ENCODE assay signal across 8 cellular contexts in genomic region chr12:106302401-106303201, GRCh38. TPM values are rescaled to one million over a fixed set of nuclear protein-coding genes. Genes with fewer than 3 reads are reported as not detected.
A peak's percentile ranks its signal among the peaks of the same experiment; 100 is the strongest.
DNase-seq lines count a peak whose midpoint lies in the region; ATAC-seq, FAIRE-seq and TF ChIP-seq lines count a peak whose summit lies in the region.

Gene TCP11L2, plus strand, starts transcription at chr12:106302733. Its CDS starts 8,343 bp downstream, at chr12:106311076.

- no peaks in the 10 kb centered on the region for H4K20me1 ChIP-seq in mammary epithelial cell (ENCODE audit: insufficient read depth, low read length)

- peak within 1 kb of the TSS; percentile 95 for H3K9ac ChIP-seq in mammary epithelial cell (ENCODE audit: insufficient read depth, low read length)

- dilution Hi-C loops in mammary epithelial cell (cut with HindIII; ENCODE audit: low sequenced_read_pairs) = loop anchor here (5.0 kb wide), 1 partner anchor 45 kb away; no protein-coding TSS in a partner anchor

- H3K36me3 ChIP-seq in mammary epithelial cell (ENCODE audit: insufficient read depth, low read length) (no peaks in the 10 kb centered on the region), small intestine (ENCODE audit: control insufficient read depth in 2 of 2, insufficient read depth in 2 of 2, low read length in 2 of 2) (no peaks in the 10 kb centered on the region)

- H3K79me2 ChIP-seq in mammary epithelial cell (ENCODE audit: insufficient read depth, low read length) = no peaks in the 10 kb centered on the region

- intact Hi-C loops in mammary epithelial cell (cut with micrococcal nuclease) = loop anchor here (1.0 kb wide), 1 partner anchor 43 kb away; no protein-coding TSS in a partner anchor

- in situ Hi-C loops in mammary epithelial cell (cut with MboI; ENCODE audit: low sequenced_read_pairs in 2 of 2) = no loop called here

- peak within 1 kb of the TSS; percentile 99 for H2AFZ ChIP-seq in mammary epithelial cell (ENCODE audit: low read depth, low read length)

- H3K9me3 Mint-ChIP-seq in WTC11 = no peaks in the 10 kb centered on the region

- no peaks in the 10 kb centered on the region for H3K9me3 ChIP-seq in mammary epithelial cell (replicated peaks; ENCODE audit: insufficient read depth, low read length)
- no peaks in the 10 kb centered on the region for H3K9me3 ChIP-seq in small intestine (ENCODE audit: control insufficient read depth, low read depth)

- TF ChIP-seq CTCF in WTC11 (IDR thresholded peaks at IDR 0.05) = no peak
- TF ChIP-seq CTCF in mammary epithelial cell (conservative IDR thresholded peaks at IDR 0.05 in 1 of 2, IDR thresholded peaks at IDR 0.05 in 1 of 2; ENCODE audit: extremely low read depth in 1 of 2, insufficient read depth in 1 of 2, low read depth in 1 of 2, low read length in 2 of 2) = no peak

- peak within 1 kb of the TSS; percentile 99 for H3K27ac Mint-ChIP-seq in WTC11

- WGBS in mammary epithelial cell (ENCODE audit: low coverage, missing lambda C conversion rate) = 0% methylated on average over 7 of the region's 76 CpGs
- 0 to 1% (median 1%) methylated on average over 62 to 73 of the region's 76 CpGs for WGBS in small intestine, 3 donors

- H3K27ac ChIP-seq in mammary epithelial cell (ENCODE audit: insufficient read depth, low read depth, low read length) (peak within 1 kb of the TSS; percentile 98), small intestine (ENCODE audit: low read depth in 1 of 2, low read length in 1 of 2) (peak within 1 kb of the TSS; percentile 95 to 99)

- H3K4me1 ChIP-seq in mammary epithelial cell (ENCODE audit: insufficient read depth, low read length) (peaks cover 16% of the 10 kb centered on the region), small intestine (ENCODE audit: control insufficient read depth in 2 of 2, insufficient read depth in 1 of 2, low read depth in 1 of 2, low read length in 1 of 2) (peaks cover 3 to 4% of the 10 kb centered on the region in 2 donors)

- POLR2A ChIA-PET in WTC11 (lab: Charles Lee) = no interaction called here

- CTCF ChIA-PET in WTC11 (lab: Charles Lee) (interaction anchor here (1.2 to 3.2 kb wide), 3 partner anchors 20 to 56 kb away, joined by 4 to 11 read pairs (median 6); partner anchors contain the start of gene POLR3B), mammary epithelial cell (lab: Charles Lee; ENCODE audit: low non-redundant PET) (interaction anchor here (0.6 kb wide), 1 partner anchor 54 kb away, joined by 3 read pairs; no protein-coding TSS in a partner anchor)

- H3K27me3 ChIP-seq in mammary epithelial cell (ENCODE audit: insufficient read depth, low read length) (no peaks in the 10 kb centered on the region), small intestine (ENCODE audit: control insufficient read depth in 2 of 2, insufficient read depth in 2 of 2, low read length in 2 of 2) (no peaks in the 10 kb centered on the region)

- H3K4me3 Mint-ChIP-seq in WTC11 = peak within 1 kb of the TSS; percentile 86

- no peaks in the 10 kb centered on the region for H3K36me3 Mint-ChIP-seq in WTC11

- H3K27me3 Mint-ChIP-seq in WTC11 (ENCODE audit: low read depth) = no peaks in the 10 kb centered on the region

- H3K4me2 ChIP-seq in mammary epithelial cell (ENCODE audit: insufficient read depth, low read depth, low read length) = peak within 1 kb of the TSS; percentile 100

- DNase-seq in NCI-H2081 (lab: John Stamatoyannopoulos, UW) (peak; percentile 61 to 72), NCI-H2081 treated with DMSO at 0.1 percent for 48 hours (lab: John Stamatoyannopoulos, UW) (no peak), NCI-H2171 (lab: John Stamatoyannopoulos, UW) (peak; percentile 85), WTC11 (ENCODE audit: low spot score) (peak; percentile 82), mammary epithelial cell (peak; percentile 77), iPS-NIHi7 (ENCODE audit: extremely low spot score) (peak; percentile 91), small intestine (peak; percentile 81)

- FAIRE-seq in small intestine (lab: Jason Lieb, UNC) = no peak

- H3K4me3 ChIP-seq in mammary epithelial cell (replicated peaks in 1 of 3; ENCODE audit: insufficient read depth in 1 of 3, low read depth in 2 of 3, low read length in 3 of 3) (peak within 1 kb of the TSS; percentile 90 to 98 (median 96)), small intestine (ENCODE audit: low read depth in 1 of 2, low read length in 2 of 2) (peak within 1 kb of the TSS; percentile 75 to 85)

- peaks cover 35% of the 10 kb centered on the region for H3K4me1 Mint-ChIP-seq in WTC11

- BruUV-seq in mammary epithelial cell (replicated peaks; lab: Mats Ljungman, UMichigan) = TSS peak; percentile 34

- ATAC-seq in HG03060 (IDR thresholded peaks at IDR 0.05; ENCODE audit: low read depth, unreplicated experiment) (peak; percentile 50), WTC11 (peak; percentile 53)

TF ChIP-seq in WTC11, 78 proteins besides CTCF, POLR2A, EP300 and RAD21:
- TF ChIP-seq FOXK1 (CRISPR knock-in tag; IDR thresholded peaks at IDR 0.05) (peak; percentile 83), ARID4B (CRISPR knock-in tag; IDR thresholded peaks at IDR 0.05; ENCODE audit: borderline replicate concordance) (peak; percentile 50; the same call in 1 of the 2 replicates), ZNF232 (CRISPR knock-in tag; IDR thresholded peaks at IDR 0.05) (no peak; the same call in 1 of the 2 replicates)
- TF ChIP-seq, protein P1, sequence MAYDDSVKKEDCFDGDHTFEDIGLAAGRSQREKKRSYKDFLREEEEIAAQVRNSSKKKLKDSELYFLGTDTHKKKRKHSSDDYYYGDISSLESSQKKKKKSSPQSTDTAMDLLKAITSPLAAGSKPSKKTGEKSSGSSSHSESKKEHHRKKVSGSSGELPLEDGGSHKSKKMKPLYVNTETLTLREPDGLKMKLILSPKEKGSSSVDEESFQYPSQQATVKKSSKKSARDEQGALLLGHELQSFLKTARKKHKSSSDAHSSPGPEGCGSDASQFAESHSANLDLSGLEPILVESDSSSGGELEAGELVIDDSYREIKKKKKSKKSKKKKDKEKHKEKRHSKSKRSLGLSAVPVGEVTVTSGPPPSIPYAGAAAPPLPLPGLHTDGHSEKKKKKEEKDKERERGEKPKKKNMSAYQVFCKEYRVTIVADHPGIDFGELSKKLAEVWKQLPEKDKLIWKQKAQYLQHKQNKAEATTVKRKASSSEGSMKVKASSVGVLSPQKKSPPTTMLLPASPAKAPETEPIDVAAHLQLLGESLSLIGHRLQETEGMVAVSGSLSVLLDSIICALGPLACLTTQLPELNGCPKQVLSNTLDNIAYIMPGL (CRISPR knock-in tag; IDR thresholded peaks at IDR 0.05) = no peak
- TF ChIP-seq, protein P2, sequence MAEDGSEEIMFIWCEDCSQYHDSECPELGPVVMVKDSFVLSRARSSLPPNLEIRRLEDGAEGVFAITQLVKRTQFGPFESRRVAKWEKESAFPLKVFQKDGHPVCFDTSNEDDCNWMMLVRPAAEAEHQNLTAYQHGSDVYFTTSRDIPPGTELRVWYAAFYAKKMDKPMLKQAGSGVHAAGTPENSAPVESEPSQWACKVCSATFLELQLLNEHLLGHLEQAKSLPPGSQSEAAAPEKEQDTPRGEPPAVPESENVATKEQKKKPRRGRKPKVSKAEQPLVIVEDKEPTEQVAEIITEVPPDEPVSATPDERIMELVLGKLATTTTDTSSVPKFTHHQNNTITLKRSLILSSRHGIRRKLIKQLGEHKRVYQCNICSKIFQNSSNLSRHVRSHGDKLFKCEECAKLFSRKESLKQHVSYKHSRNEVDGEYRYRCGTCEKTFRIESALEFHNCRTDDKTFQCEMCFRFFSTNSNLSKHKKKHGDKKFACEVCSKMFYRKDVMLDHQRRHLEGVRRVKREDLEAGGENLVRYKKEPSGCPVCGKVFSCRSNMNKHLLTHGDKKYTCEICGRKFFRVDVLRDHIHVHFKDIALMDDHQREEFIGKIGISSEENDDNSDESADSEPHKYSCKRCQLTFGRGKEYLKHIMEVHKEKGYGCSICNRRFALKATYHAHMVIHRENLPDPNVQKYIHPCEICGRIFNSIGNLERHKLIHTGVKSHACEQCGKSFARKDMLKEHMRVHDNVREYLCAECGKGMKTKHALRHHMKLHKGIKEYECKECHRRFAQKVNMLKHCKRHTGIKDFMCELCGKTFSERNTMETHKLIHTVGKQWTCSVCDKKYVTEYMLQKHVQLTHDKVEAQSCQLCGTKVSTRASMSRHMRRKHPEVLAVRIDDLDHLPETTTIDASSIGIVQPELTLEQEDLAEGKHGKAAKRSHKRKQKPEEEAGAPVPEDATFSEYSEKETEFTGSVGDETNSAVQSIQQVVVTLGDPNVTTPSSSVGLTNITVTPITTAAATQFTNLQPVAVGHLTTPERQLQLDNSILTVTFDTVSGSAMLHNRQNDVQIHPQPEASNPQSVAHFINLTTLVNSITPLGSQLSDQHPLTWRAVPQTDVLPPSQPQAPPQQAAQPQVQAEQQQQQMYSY (CRISPR knock-in tag; IDR thresholded peaks at IDR 0.05) = no peak
TF ChIP-seq in WTC11: peak in this region for 2.

RNA-seq across cellular contexts. Expression of gene TCP11L2, which starts in this region (rescaled TPM):
- total RNA-seq in WTC11 (2021) = 11.9 to 12.8 TPM (median 12.3 TPM) in 3 replicates
- 10 to 100 TPM; 19.4 to 62.2 TPM for total RNA-seq in mammary epithelial cell
- polyA plus RNA-seq in mammary epithelial cell = 6.1 TPM
- 50.2 TPM for polyA minus RNA-seq in mammary epithelial cell
- 1 to 10 TPM; 2.7 to 6.2 (median 5.3) TPM for polyA plus RNA-seq in small intestine
